1 cellular context compared by ENCODE assay signal in genomic region chr2:231007159-231008045, GRCh38.
TF ChIP-seq lines count a peak whose summit lies in the region.

No MANE protein-coding gene starts in this region.

TF ChIP-seq in HepG2, 621 proteins besides CTCF, POLR2A, EP300 and RAD21 (continued from another document and continues in another):
- TF ChIP-seq REST (IDR thresholded peaks at IDR 0.05; ENCODE audit: borderline replicate concordance in 1 of 2, low read depth in 1 of 2, low read length in 2 of 2), result no peak
- no peak for TF ChIP-seq YEATS2 (CRISPR knock-in tag; IDR thresholded peaks at IDR 0.05; ENCODE audit: borderline replicate concordance)
- peak; percentile 65 for TF ChIP-seq ZNF605 (CRISPR knock-in tag; IDR thresholded peaks at IDR 0.05)
- TF ChIP-seq, protein P1, sequence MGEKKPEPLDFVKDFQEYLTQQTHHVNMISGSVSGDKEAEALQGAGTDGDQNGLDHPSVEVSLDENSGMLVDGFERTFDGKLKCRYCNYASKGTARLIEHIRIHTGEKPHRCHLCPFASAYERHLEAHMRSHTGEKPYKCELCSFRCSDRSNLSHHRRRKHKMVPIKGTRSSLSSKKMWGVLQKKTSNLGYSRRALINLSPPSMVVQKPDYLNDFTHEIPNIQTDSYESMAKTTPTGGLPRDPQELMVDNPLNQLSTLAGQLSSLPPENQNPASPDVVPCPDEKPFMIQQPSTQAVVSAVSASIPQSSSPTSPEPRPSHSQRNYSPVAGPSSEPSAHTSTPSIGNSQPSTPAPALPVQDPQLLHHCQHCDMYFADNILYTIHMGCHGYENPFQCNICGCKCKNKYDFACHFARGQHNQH (CRISPR knock-in tag; IDR thresholded peaks at IDR 0.05), result peak; percentile 39; the same call in 1 of the 2 replicates
- TF ChIP-seq THRA (CRISPR knock-in tag; IDR thresholded peaks at IDR 0.05; ENCODE audit: borderline replicate concordance), result peak; percentile 60; the same call in 1 of the 2 replicates
- peak; percentile 86 for TF ChIP-seq ZNF121 (CRISPR knock-in tag; IDR thresholded peaks at IDR 0.05)
- TF ChIP-seq DRAP1 (CRISPR knock-in tag; IDR thresholded peaks at IDR 0.05), result 0 out of 2 replicates have a peak, but pooled peaks have one; percentile 30
- no peak for TF ChIP-seq ZNF318 (CRISPR knock-in tag; IDR thresholded peaks at IDR 0.05)
- TF ChIP-seq FOSL2 (CRISPR knock-in tag; IDR thresholded peaks at IDR 0.05), result peak; percentile 67
- TF ChIP-seq NFE2L1 (CRISPR knock-in tag; IDR thresholded peaks at IDR 0.05; ENCODE audit: borderline replicate concordance), result no peak
- TF ChIP-seq ZNF784 (CRISPR knock-in tag; IDR thresholded peaks at IDR 0.05; ENCODE audit: borderline replicate concordance), result no peak
- no peak for TF ChIP-seq ZNF501 (CRISPR knock-in tag; IDR thresholded peaks at IDR 0.05)
- TF ChIP-seq ZMAT3 (CRISPR knock-in tag; conservative IDR thresholded peaks at IDR 0.05), result no peak
- TF ChIP-seq FOXJ3 (CRISPR knock-in tag; IDR thresholded peaks at IDR 0.05; ENCODE audit: borderline replicate concordance), result peak; percentile 49; the same call in 1 of the 2 replicates
- peak; percentile 57; the same call in 1 of the 2 replicates for TF ChIP-seq ZMYM3 (CRISPR knock-in tag; IDR thresholded peaks at IDR 0.05)
- TF ChIP-seq SMAD9 (CRISPR knock-in tag; IDR thresholded peaks at IDR 0.05), result no peak
- no peak for TF ChIP-seq CBFB (CRISPR knock-in tag; IDR thresholded peaks at IDR 0.05)
- TF ChIP-seq ZNF614 (CRISPR knock-in tag; IDR thresholded peaks at IDR 0.05; ENCODE audit: borderline replicate concordance), result peak; percentile 95
- peak; percentile 47; the same call in 1 of the 2 replicates for TF ChIP-seq ZMYM4 (CRISPR knock-in tag; IDR thresholded peaks at IDR 0.05)
- peak; percentile 85 to 94; a peak in 3 of 4 replicates for TF ChIP-seq NR2F1 (CRISPR knock-in tag; IDR thresholded peaks at IDR 0.05)
- TF ChIP-seq ARID5B (CRISPR knock-in tag; IDR thresholded peaks at IDR 0.05), result peak; percentile 68
- TF ChIP-seq RXRA (CRISPR knock-in tag; IDR thresholded peaks at IDR 0.05), result peak; percentile 21; the same call in 1 of the 2 replicates
- no peak for TF ChIP-seq ZNF34 (CRISPR knock-in tag; IDR thresholded peaks at IDR 0.05; ENCODE audit: borderline replicate concordance)
- TF ChIP-seq ZFP36L1 (CRISPR knock-in tag; IDR thresholded peaks at IDR 0.05), result no peak
- TF ChIP-seq, protein P2, sequence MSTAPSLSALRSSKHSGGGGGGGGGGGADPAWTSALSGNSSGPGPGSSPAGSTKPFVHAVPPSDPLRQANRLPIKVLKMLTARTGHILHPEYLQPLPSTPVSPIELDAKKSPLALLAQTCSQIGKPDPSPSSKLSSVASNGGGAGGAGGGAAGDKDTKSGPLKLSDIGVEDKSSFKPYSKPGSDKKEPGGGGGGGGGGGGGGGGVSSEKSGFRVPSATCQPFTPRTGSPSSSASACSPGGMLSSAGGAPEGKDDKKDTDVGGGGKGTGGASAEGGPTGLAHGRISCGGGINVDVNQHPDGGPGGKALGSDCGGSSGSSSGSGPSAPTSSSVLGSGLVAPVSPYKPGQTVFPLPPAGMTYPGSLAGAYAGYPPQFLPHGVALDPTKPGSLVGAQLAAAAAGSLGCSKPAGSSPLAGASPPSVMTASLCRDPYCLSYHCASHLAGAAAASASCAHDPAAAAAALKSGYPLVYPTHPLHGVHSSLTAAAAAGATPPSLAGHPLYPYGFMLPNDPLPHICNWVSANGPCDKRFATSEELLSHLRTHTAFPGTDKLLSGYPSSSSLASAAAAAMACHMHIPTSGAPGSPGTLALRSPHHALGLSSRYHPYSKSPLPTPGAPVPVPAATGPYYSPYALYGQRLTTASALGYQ (CRISPR knock-in tag; IDR thresholded peaks at IDR 0.05), result peak; percentile 82; the same call in 1 of the 2 replicates
- peak; percentile 24 for TF ChIP-seq ZNF781 (CRISPR knock-in tag; IDR thresholded peaks at IDR 0.05; ENCODE audit: borderline replicate concordance, not compliant biosample characterization)
